18 cellular contexts compared by ENCODE assay signal in genomic region chr3:178475062-178475461, GRCh38.
"Had no signal": no experiment of that assay in that cellular context is flagged by ENCODE, and none has a peak within 500 bp of the region (broad histone marks: within the 10 kb centered on the region; RNA-seq: fewer than 3 reads in every experiment).

No MANE protein-coding gene starts in this region.

- H3K27ac ChIP-seq: epithelial cell of prostate, parathyroid adenoma, thyroid gland, uterus had no signal

- H3K4me1 Mint-ChIP-seq: activated CD4-positive, alpha-beta T cell treated with anti-CD3 and anti-CD28 coated beads, Interleukin-2, amount 10 ng/mL, durations not matched to agents 24 days and 14 days; memory B cell; natural killer cell; stimulated activated naive B cell treated with anti-CD40 and anti-IgM and Interleukin-4, amounts not matched to agents 10 μg/mL and 1 μg/mL and 100 μg/mL, for 72 hours; T-cell had no signal

- H3K9me3 ChIP-seq: thyroid gland, uterus had no signal

- H3K27me3 ChIP-seq: thyroid gland, uterus had no signal

- H3K36me3 Mint-ChIP-seq: brain; memory B cell; natural killer cell; stimulated activated naive B cell treated with anti-CD40 and anti-IgM and Interleukin-4, amounts not matched to agents 10 μg/mL and 1 μg/mL and 100 μg/mL, for 72 hours; T-cell had no signal

- H3K4me3 Mint-ChIP-seq: activated CD4-positive, alpha-beta T cell treated with anti-CD3 and anti-CD28 coated beads, Interleukin-2, amount 10 ng/mL, durations not matched to agents 24 days and 14 days; activated CD8-positive, alpha-beta T cell treated with anti-CD3 and anti-CD28 coated beads, Interleukin-2, amount 10 ng/mL, durations not matched to agents 7 days and 5 days; activated naive CD4-positive, alpha-beta T cell treated with anti-CD3 and anti-CD28 coated beads for 36 hours; activated T-cell treated with anti-CD3 and anti-CD28 coated beads, Interleukin-2, amount 50 U/mL, for 24 hours; brain; memory B cell; natural killer cell; stimulated activated naive B cell treated with anti-CD40 and anti-IgM and Interleukin-4, amounts not matched to agents 10 μg/mL and 1 μg/mL and 100 μg/mL, for 72 hours; T-cell had no signal

- H3K4me3 ChIP-seq: thyroid gland, uterus had no signal

- H3K27me3 Mint-ChIP-seq: brain had no signal

- H3K4me1 ChIP-seq: uterus had no signal

- DNase-seq: activated CD4-positive, alpha-beta T cell treated with anti-CD3 and anti-CD28 coated beads, Interleukin-2, amount 10 ng/mL, durations not matched to agents 24 days and 14 days; activated CD8-positive, alpha-beta T cell treated with anti-CD3 and anti-CD28 coated beads, Interleukin-2, amount 10 ng/mL, durations not matched to agents 7 days and 5 days; activated naive CD4-positive, alpha-beta T cell treated with anti-CD3 and anti-CD28 coated beads for 36 hours; activated T-cell treated with anti-CD3 and anti-CD28 coated beads, Interleukin-2, amount 50 U/mL, for 24 hours; caudate nucleus; foreskin melanocyte; kidney glomerular epithelial cell; left ventricle myocardium superior; natural killer cell; stimulated activated naive B cell treated with anti-CD40 and anti-IgM and Interleukin-4, amounts not matched to agents 10 μg/mL and 1 μg/mL and 100 μg/mL, for 72 hours; T-cell; thyroid gland; uterus had no signal

- H3K9me3 Mint-ChIP-seq: activated CD4-positive, alpha-beta T cell treated with anti-CD3 and anti-CD28 coated beads, Interleukin-2, amount 10 ng/mL, durations not matched to agents 24 days and 14 days; activated naive CD4-positive, alpha-beta T cell treated with anti-CD3 and anti-CD28 coated beads for 36 hours; activated T-cell treated with anti-CD3 and anti-CD28 coated beads, Interleukin-2, amount 50 U/mL, for 24 hours; activated T-helper 2 cell treated with anti-CD3 and anti-CD28 coated beads, Interferon-gamma antibody, Interleukin-2, Interleukin-4, amounts not matched to agents 10 μg/mL and 5 μg/mL and 100 μg/mL, durations not matched to agents 14 hours and 24 hours and 36 hours; brain; memory B cell; natural killer cell; stimulated activated naive B cell treated with anti-CD40 and anti-IgM and Interleukin-4, amounts not matched to agents 10 μg/mL and 1 μg/mL and 100 μg/mL, for 72 hours; T-cell had no signal

- H3K36me3 ChIP-seq: thyroid gland, uterus had no signal

- ATAC-seq: activated CD8-positive, alpha-beta T cell treated with anti-CD3 and anti-CD28 coated beads, Interleukin-2, amount 10 ng/mL, durations not matched to agents 7 days and 5 days; left ventricle myocardium superior; stimulated activated naive B cell treated with anti-CD40 and anti-IgM and Interleukin-4, amounts not matched to agents 10 μg/mL and 1 μg/mL and 100 μg/mL, for 72 hours; T-cell had no signal

- H3K27ac Mint-ChIP-seq: activated CD4-positive, alpha-beta T cell treated with anti-CD3 and anti-CD28 coated beads, Interleukin-2, amount 10 ng/mL, durations not matched to agents 24 days and 14 days; activated CD8-positive, alpha-beta T cell treated with anti-CD3 and anti-CD28 coated beads, Interleukin-2, amount 10 ng/mL, durations not matched to agents 7 days and 5 days; activated naive CD4-positive, alpha-beta T cell treated with anti-CD3 and anti-CD28 coated beads for 36 hours; activated T-cell treated with anti-CD3 and anti-CD28 coated beads, Interleukin-2, amount 50 U/mL, for 24 hours; activated T-helper 2 cell treated with anti-CD3 and anti-CD28 coated beads, Interferon-gamma antibody, Interleukin-2, Interleukin-4, amounts not matched to agents 10 μg/mL and 5 μg/mL and 100 μg/mL, durations not matched to agents 14 hours and 24 hours and 36 hours; brain; memory B cell; natural killer cell; stimulated activated naive B cell treated with anti-CD40 and anti-IgM and Interleukin-4, amounts not matched to agents 10 μg/mL and 1 μg/mL and 100 μg/mL, for 72 hours; T-cell had no signal
